Comparison of ENCODE assay signal across 8 cellular contexts in genomic region chr9:72315510-72316287, GRCh38. TPM values are rescaled to one million over a fixed set of nuclear protein-coding genes. Genes with fewer than 3 reads are reported as not detected.
DNase-seq lines count a peak whose midpoint lies in the region; ATAC-seq and TF ChIP-seq lines count a peak whose summit lies in the region.

No MANE protein-coding gene starts in this region.

- no peaks in the 10 kb centered on the region for H3K36me3 ChIP-seq in neutrophil

- no peaks in the 10 kb centered on the region for H3K27me3 ChIP-seq in neutrophil

- peak; percentile 52 for DNase-seq in EH (ENCODE audit: low read depth)
- DNase-seq in NCI-H524 (lab: John Stamatoyannopoulos, UW): peak; percentile 74 to 87
- peak; percentile 97 for DNase-seq in epithelial cell of proximal tubule (ENCODE audit: low read depth)
- no peak for DNase-seq in cortex of kidney (lab: John Stamatoyannopoulos, UW)
- no peak for DNase-seq in stimulated activated CD4-positive, alpha-beta T cell treated with anti-CD3 and anti-CD28 coated beads, Interleukin-12 subunit alpha, Interleukin-12 subunit beta, amount 100 ng/mL, for 4 hours

- H3K4me1 ChIP-seq in neutrophil (ENCODE audit: control insufficient read depth in 1 of 2, insufficient read depth in 1 of 2, low read depth in 1 of 2, low read length in 1 of 2): peaks cover 22 to 47% of the 10 kb centered on the region in 2 experiments

- TF ChIP-seq CTCF in epithelial cell of proximal tubule (conservative IDR thresholded peaks at IDR 0.05; ENCODE audit: low read depth, low read length) (no peak), neutrophil (IDR thresholded peaks at IDR 0.05) (no peak)

- H3K9me3 ChIP-seq in neutrophil: no peaks in the 10 kb centered on the region

- H3K4me3 ChIP-seq in epithelial cell of proximal tubule (ENCODE audit: low read depth, low read length) (peak overlapping the region; percentile 21), neutrophil (ENCODE audit: low read depth in 1 of 2, low read length in 1 of 2) (no peak overlapping the region)

- ATAC-seq in GM18868 (IDR thresholded peaks at IDR 0.05; ENCODE audit: unreplicated experiment) (no peak), GM21390 (IDR thresholded peaks at IDR 0.05; ENCODE audit: unreplicated experiment) (no peak)

- peak overlapping the region; percentile 68 for H3K27ac ChIP-seq in neutrophil

RNA-seq across cellular contexts. Expression of gene ZFAND5, which starts 49.3 kb away (rescaled TPM):
- total RNA-seq in epithelial cell of proximal tubule: 78.6 and 105 TPM in 2 replicates

Comparison
In these comparisons a context has a peak if more than half of its experiments do, and no peak if none do; other contexts are left out.
1. DNase-seq: peak in EH (single experiment), NCI-H524 (2 of 2) and epithelial cell of proximal tubule (single experiment); none in cortex of kidney (single experiment) and stimulated activated CD4-positive, alpha-beta T cell treated with anti-CD3 and anti-CD28 coated beads, Interleukin-12 subunit alpha, Interleukin-12 subunit beta, amount 100 ng/mL, for 4 hours (single experiment).